16 cellular contexts compared by ENCODE assay signal in the genomic region with DNA sequence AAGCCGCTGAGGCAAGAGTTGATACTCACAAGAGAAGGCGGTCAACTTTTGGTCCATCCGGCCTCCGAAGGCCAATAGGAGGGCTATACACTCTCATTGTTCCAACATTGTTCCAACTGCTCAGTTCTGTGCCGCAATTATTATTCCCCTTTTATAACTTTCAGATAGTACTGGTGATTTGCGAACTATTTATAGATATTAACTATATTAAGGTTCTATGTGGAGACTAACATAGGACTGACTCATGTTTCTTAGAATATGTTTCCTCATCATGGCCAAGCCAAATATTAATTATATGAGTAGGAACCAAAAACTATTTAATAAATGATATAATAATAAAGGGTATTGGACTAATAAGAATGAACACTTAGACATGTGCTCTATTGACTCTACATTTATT.
DNase-seq lines count a peak whose midpoint lies in the region; ATAC-seq, FAIRE-seq and TF ChIP-seq lines count a peak whose summit lies in the region.
"Had no signal": no experiment of that assay in that cellular context is flagged by ENCODE, and none has a peak within 500 bp of the region (broad histone marks: within the 10 kb centered on the region; RNA-seq: fewer than 3 reads in every experiment).

No MANE protein-coding gene starts in this region.

- no peaks in the 10 kb centered on the region for H3K4me1 Mint-ChIP-seq in naive thymus-derived CD8-positive, alpha-beta T cell
- H3K4me1 Mint-ChIP-seq: CD14-positive monocyte had no signal

- H3K27me3 Mint-ChIP-seq in naive thymus-derived CD8-positive, alpha-beta T cell = no peaks in the 10 kb centered on the region

- H3K27ac ChIP-seq in heart left ventricle (peak overlapping the region in 2 of 12 donors; percentile 1 to 4), gastrocnemius medialis (peak overlapping the region; percentile 57 to 67 (median 64))
- H3K27ac ChIP-seq: BLaER1 had no signal

- peak; percentile 23 for FAIRE-seq in frontal cortex (lab: Jason Lieb, UNC)
- FAIRE-seq: H1 had no signal

- TF ChIP-seq POLR2A in heart left ventricle (IDR thresholded peaks at IDR 0.05) = no peak
- no peak for TF ChIP-seq POLR2A in gastrocnemius medialis (IDR thresholded peaks at IDR 0.05)

- no peaks in the 10 kb centered on the region for H3K36me3 Mint-ChIP-seq in naive thymus-derived CD8-positive, alpha-beta T cell
- H3K36me3 Mint-ChIP-seq: CD14-positive monocyte; CD4-positive, alpha-beta memory T cell had no signal

- H3K4me3 ChIP-seq in heart left ventricle (peak overlapping the region in 1 of 12 donors; percentile 14), gastrocnemius medialis (peak overlapping the region in 1 of 4 donors; percentile 4)
- H3K4me3 ChIP-seq: BLaER1 had no signal

- H3K4me1 ChIP-seq in heart left ventricle (peaks cover 0 to 33% (median 4%) of the 10 kb centered on the region in 12 donors), gastrocnemius medialis (peaks cover 53 to 58% of the 10 kb centered on the region in 2 donors)
- H3K4me1 ChIP-seq: BLaER1 had no signal

- intact Hi-C loops in heart left ventricle (cut with DNase I) = no loop called here
- intact Hi-C loops in cardiac septum (cut with DNase I) = no loop called here
- intact Hi-C loops in gastrocnemius medialis (cut with DNase I; ENCODE audit: low total_unique reads) = no loop called here
- intact Hi-C loops in posterior vena cava (cut with DNase I) = no loop called here

- TF ChIP-seq CTCF in heart left ventricle (IDR thresholded peaks at IDR 0.05) (no peak), gastrocnemius medialis (IDR thresholded peaks at IDR 0.05 in 4 of 5, conservative IDR thresholded peaks at IDR 0.05 in 1 of 5) (no peak)

- H3K36me3 ChIP-seq in heart left ventricle (peaks cover 0 to 7% (median 0%) of the 10 kb centered on the region in 9 donors), gastrocnemius medialis (no peaks in the 10 kb centered on the region)

- POLR2A ChIA-PET in naive thymus-derived CD8-positive, alpha-beta T cell (lab: Charles Lee) = no interaction called here

- peak in 3 of 4 donors; percentile 31 to 67 (median 42) for ATAC-seq in heart left ventricle
- ATAC-seq in gastrocnemius medialis = peak; percentile 72 to 84
- ATAC-seq in GM21528 (IDR thresholded peaks at IDR 0.05; ENCODE audit: low FRiP score, unreplicated experiment) = no peak
- no peak for ATAC-seq in naive thymus-derived CD8-positive, alpha-beta T cell

- H3K27me3 ChIP-seq in heart left ventricle (no peaks in the 10 kb centered on the region), gastrocnemius medialis (no peaks in the 10 kb centered on the region)
- H3K27me3 ChIP-seq: BLaER1 had no signal

- in situ Hi-C loops in gastrocnemius medialis (cut with MboI; ENCODE audit: low sequenced_read_pairs in 4 of 4) = no loop called here

- H3K9me3 ChIP-seq in heart left ventricle (no peaks in the 10 kb centered on the region), gastrocnemius medialis (no peaks in the 10 kb centered on the region)
- H3K9me3 ChIP-seq: BLaER1 had no signal

- DNase-seq in heart left ventricle (no peak), cardiac septum (ENCODE audit: low spot score) (no peak), frontal cortex (ENCODE audit: low spot score in 2 of 2) (no peak), gastrocnemius medialis (no peak), posterior vena cava (ENCODE audit: low spot score) (no peak)
- DNase-seq in naive thymus-derived CD8-positive, alpha-beta T cell = no peak
- DNase-seq: 8988T; CD4-positive, alpha-beta memory T cell; DMS153; DMS79 treated with DMSO at 0.1 percent for 48 hours; GF-D8; H9 had no signal

- H3K9me3 Mint-ChIP-seq in naive thymus-derived CD8-positive, alpha-beta T cell = no peaks in the 10 kb centered on the region
- H3K9me3 Mint-ChIP-seq: CD14-positive monocyte; CD4-positive, alpha-beta memory T cell; H9 had no signal

- no peak overlapping the region for H3K27ac Mint-ChIP-seq in naive thymus-derived CD8-positive, alpha-beta T cell
- H3K27ac Mint-ChIP-seq: CD14-positive monocyte; CD4-positive, alpha-beta memory T cell had no signal

- H3K4me3 Mint-ChIP-seq in naive thymus-derived CD8-positive, alpha-beta T cell = no peak overlapping the region
- H3K4me3 Mint-ChIP-seq: CD14-positive monocyte; CD4-positive, alpha-beta memory T cell; H9 had no signal

- WGBS in heart left ventricle, 4 donors = 71 to 80% (median 76%) methylated on average over 6 of the region's 6 CpGs

Comparison
In these comparisons a context has a peak if more than half of its experiments do, and no peak if none do; other contexts are left out.
1. ATAC-seq: peak in heart left ventricle (3 of 4) and gastrocnemius medialis (2 of 2); none in GM21528 (single experiment) and naive thymus-derived CD8-positive, alpha-beta T cell (0 of 2).